In genomic region chr11:67264886-67265632, GRCh38 we compare ENCODE assay signal across 11 cellular contexts. TPM values are rescaled to one million over a fixed set of nuclear protein-coding genes. Genes with fewer than 3 reads are reported as not detected.
DNase-seq lines count a peak whose midpoint lies in the region; ATAC-seq and TF ChIP-seq lines count a peak whose summit lies in the region.
"Had no signal": no experiment of that assay in that cellular context is flagged by ENCODE, and none has a peak within 500 bp of the region (broad histone marks: within the 10 kb centered on the region; RNA-seq: fewer than 3 reads in every experiment).

No MANE protein-coding gene starts in this region.

- H3K9me3 Mint-ChIP-seq in CD4-positive, alpha-beta T cell: no peaks in the 10 kb centered on the region
- no peaks in the 10 kb centered on the region for H3K9me3 Mint-ChIP-seq in neural progenitor cell

- H3F3A ChIP-seq in neural progenitor cell (ENCODE audit: low read depth): peaks cover 43% of the 10 kb centered on the region

- H3K36me3 Mint-ChIP-seq in CD4-positive, alpha-beta T cell (ENCODE audit: low read depth): peaks cover 33% of the 10 kb centered on the region
- H3K36me3 Mint-ChIP-seq in neural progenitor cell: peaks cover 2% of the 10 kb centered on the region

- POLR2A ChIA-PET in CD4-positive, alpha-beta T cell (lab: Charles Lee): interaction anchor here (0.7 to 1.7 kb wide), 3 partner anchors 24 to 118 kb away, joined by 3 to 9 read pairs (median 3); partner anchors contain the start of gene ANKRD13D
- POLR2A ChIA-PET in OCI-LY7 (lab: Charles Lee): interaction anchor here (1.0 kb wide), 1 partner anchor 61 kb away, joined by 3 read pairs; no protein-coding TSS in a partner anchor

- no peaks in the 10 kb centered on the region for H3K9me2 ChIP-seq in OCI-LY7 (ENCODE audit: insufficient read depth, low read length)

- DNase-seq in CD4-positive, alpha-beta T cell: peak in 2 of 10 experiments; percentile 4 to 27
- DNase-seq in OCI-LY7 (ENCODE audit: low spot score) (no peak), mammary epithelial cell (peak; percentile 74), neural progenitor cell (ENCODE audit: low spot score) (no peak), AG08395 (ENCODE audit: low spot score) (no peak), NCI-H187 treated with DMSO at 0.1 percent for 48 hours (lab: John Stamatoyannopoulos, UW) (no peak), NCI-H345 (lab: John Stamatoyannopoulos, UW) (no peak)
- DNase-seq: DMS153; effector memory CD4-positive, alpha-beta T cell; NCI-H187 had no signal

- H2AFZ ChIP-seq in OCI-LY7 (ENCODE audit: low read length): no peak overlapping the region
- no peak overlapping the region for H2AFZ ChIP-seq in mammary epithelial cell (ENCODE audit: low read depth, low read length)
- H2AFZ ChIP-seq in neural progenitor cell (replicated peaks): no peak overlapping the region

- H3K9ac ChIP-seq in mammary epithelial cell (ENCODE audit: insufficient read depth, low read length): no peak overlapping the region
- no peak overlapping the region for H3K9ac ChIP-seq in neural progenitor cell

- H3K36me3 ChIP-seq in OCI-LY7 (ENCODE audit: insufficient read depth, low read length): peaks cover 34% of the 10 kb centered on the region
- H3K36me3 ChIP-seq in mammary epithelial cell (ENCODE audit: insufficient read depth, low read length): peaks cover 2% of the 10 kb centered on the region
- no peaks in the 10 kb centered on the region for H3K36me3 ChIP-seq in neural progenitor cell

- peak overlapping the region; percentile 90 for H3K4me3 Mint-ChIP-seq in CD4-positive, alpha-beta T cell
- H3K4me3 Mint-ChIP-seq in neural progenitor cell: peak overlapping the region; percentile 89

- H3K9me3 ChIP-seq in CD4-positive, alpha-beta T cell (ENCODE audit: control insufficient read depth, low read length): no peaks in the 10 kb centered on the region
- no peaks in the 10 kb centered on the region for H3K9me3 ChIP-seq in OCI-LY7 (ENCODE audit: low read length)
- H3K9me3 ChIP-seq in mammary epithelial cell (replicated peaks; ENCODE audit: insufficient read depth, low read length): no peaks in the 10 kb centered on the region
- H3K9me3 ChIP-seq in neural progenitor cell (ENCODE audit: low read depth): no peaks in the 10 kb centered on the region

- H3K27ac ChIP-seq in CD4-positive, alpha-beta T cell (ENCODE audit: low read depth, low read length): no peak overlapping the region
- H3K27ac ChIP-seq in OCI-LY7 (ENCODE audit: low read depth, low read length, poor library complexity, severe bottlenecking) (no peak overlapping the region), mammary epithelial cell (ENCODE audit: insufficient read depth, low read depth, low read length) (no peak overlapping the region), neural progenitor cell (no peak overlapping the region)

- CTCF ChIA-PET in CD4-positive, alpha-beta T cell (lab: Charles Lee): interaction anchor here (0.9 to 4.9 kb wide), 3 partner anchors 49 to 117 kb away, joined by 3 to 57 read pairs (median 3); no protein-coding TSS in a partner anchor
- CTCF ChIA-PET in OCI-LY7 (lab: Charles Lee; ENCODE audit: unreplicated experiment): no interaction called here
- CTCF ChIA-PET in mammary epithelial cell (lab: Charles Lee; ENCODE audit: low non-redundant PET): no interaction called here

- H4K20me1 ChIP-seq in OCI-LY7 (ENCODE audit: insufficient read depth, low read length) (no peaks in the 10 kb centered on the region), mammary epithelial cell (ENCODE audit: insufficient read depth, low read length) (no peaks in the 10 kb centered on the region), neural progenitor cell (ENCODE audit: low read depth) (peaks cover 36% of the 10 kb centered on the region)

- dilution Hi-C loops in mammary epithelial cell (cut with HindIII; ENCODE audit: low sequenced_read_pairs): no loop called here

- H3K4me3 ChIP-seq in OCI-LY7 (ENCODE audit: low read depth, low read length, poor library complexity, severe bottlenecking): no peak overlapping the region
- H3K4me3 ChIP-seq in mammary epithelial cell (replicated peaks in 1 of 3; ENCODE audit: insufficient read depth in 1 of 3, low read depth in 2 of 3, low read length in 3 of 3): no peak overlapping the region
- H3K4me3 ChIP-seq in neural progenitor cell: no peak overlapping the region

- in situ Hi-C loops in mammary epithelial cell (cut with MboI; ENCODE audit: low sequenced_read_pairs in 2 of 2): loop anchor here (5.0 to 10.0 kb wide), 2 partner anchors 47 to 120 kb away; no protein-coding TSS in a partner anchor

- H3K4me1 ChIP-seq in OCI-LY7 (ENCODE audit: insufficient read depth, low read length, poor library complexity, severe bottlenecking) (peaks cover 66% of the 10 kb centered on the region), mammary epithelial cell (ENCODE audit: insufficient read depth, low read length) (peaks cover 62% of the 10 kb centered on the region), neural progenitor cell (peaks cover 18% of the 10 kb centered on the region)

- BruUV-seq in OCI-LY7 (replicated peaks; lab: Mats Ljungman, UMichigan) (TSS peak; percentile 38), mammary epithelial cell (replicated peaks; lab: Mats Ljungman, UMichigan) (no TSS peak)

- no peak for TF ChIP-seq CTCF in CD4-positive, alpha-beta T cell (IDR thresholded peaks at IDR 0.05)
- TF ChIP-seq CTCF in OCI-LY7 (conservative IDR thresholded peaks at IDR 0.05; ENCODE audit: low read length): no peak
- TF ChIP-seq CTCF in mammary epithelial cell (conservative IDR thresholded peaks at IDR 0.05 in 1 of 2, IDR thresholded peaks at IDR 0.05 in 1 of 2; ENCODE audit: extremely low read depth in 1 of 2, insufficient read depth in 1 of 2, low read depth in 1 of 2, low read length in 2 of 2): no peak
- no peak for TF ChIP-seq CTCF in neural progenitor cell (IDR thresholded peaks at IDR 0.05)

- peaks cover 72% of the 10 kb centered on the region for H3K4me1 Mint-ChIP-seq in CD4-positive, alpha-beta T cell (ENCODE audit: low read depth)
- peaks cover 54% of the 10 kb centered on the region for H3K4me1 Mint-ChIP-seq in neural progenitor cell

- peaks cover 34% of the 10 kb centered on the region for H3K79me2 ChIP-seq in OCI-LY7 (ENCODE audit: insufficient read depth, low read depth, low read length)
- peaks cover 35% of the 10 kb centered on the region for H3K79me2 ChIP-seq in mammary epithelial cell (ENCODE audit: insufficient read depth, low read length)
- peaks cover 35% of the 10 kb centered on the region for H3K79me2 ChIP-seq in neural progenitor cell (ENCODE audit: low read depth)

- WGBS in mammary epithelial cell (ENCODE audit: low coverage, missing lambda C conversion rate): 70% methylated on average over 4 of the region's 6 CpGs

- intact Hi-C loops in CD4-positive, alpha-beta T cell (cut with DNase I, micrococcal nuclease): no loop called here
- intact Hi-C loops in OCI-LY7 (cut with micrococcal nuclease; ENCODE audit: unreplicated experiment) (loop anchor here (5.0 kb wide), 2 partner anchors 242 to 382 kb away; partner anchors contain the start of genes CDK2AP2 and PITPNM1), mammary epithelial cell (cut with micrococcal nuclease) (loop anchor here (5.0 kb wide), 1 partner anchor 242 kb away; the partner anchor contains the start of genes CDK2AP2 and PITPNM1)

- H3K27me3 Mint-ChIP-seq in CD4-positive, alpha-beta T cell: no peaks in the 10 kb centered on the region
- H3K27me3 Mint-ChIP-seq in neural progenitor cell (ENCODE audit: insufficient read depth, low read depth): peaks cover 12% of the 10 kb centered on the region

- ATAC-seq in CD4-positive, alpha-beta T cell (ENCODE audit: poor library complexity): no peak
- ATAC-seq in HG03520 (IDR thresholded peaks at IDR 0.05; ENCODE audit: unreplicated experiment): no peak

- peak overlapping the region; percentile 88 for H3K27ac Mint-ChIP-seq in CD4-positive, alpha-beta T cell
- H3K27ac Mint-ChIP-seq in neural progenitor cell: peak overlapping the region; percentile 1

- H3K4me2 ChIP-seq in OCI-LY7 (ENCODE audit: low read length) (no peak overlapping the region), mammary epithelial cell (ENCODE audit: insufficient read depth, low read depth, low read length) (no peak overlapping the region), neural progenitor cell (no peak overlapping the region)

- no peaks in the 10 kb centered on the region for H3K27me3 ChIP-seq in CD4-positive, alpha-beta T cell (ENCODE audit: control insufficient read depth, insufficient read depth, low read length)
- H3K27me3 ChIP-seq in mammary epithelial cell (ENCODE audit: insufficient read depth, low read length) (no peaks in the 10 kb centered on the region), neural progenitor cell (peaks cover 27% of the 10 kb centered on the region)

RNA-seq across cellular contexts. Expression of gene GRK2, which starts 1.2 kb away (rescaled TPM):
- total RNA-seq in CD4-positive, alpha-beta T cell: 100 to 1,000 TPM; 309 to 325 TPM
- total RNA-seq in OCI-LY7 (2014; rRNA removed; shearing (Covaris generic)): 379 and 397 TPM in 2 replicates
- total RNA-seq in OCI-LY7 (2022): 280 and 373 TPM in 2 replicates
- total RNA-seq in mammary epithelial cell: 10 to 100 TPM; 31.7 to 55.4 TPM
- 37.8 TPM for polyA plus RNA-seq in mammary epithelial cell
- 81.3 TPM for polyA minus RNA-seq in mammary epithelial cell
- total RNA-seq in neural progenitor cell (ENCODE audit: low replicate concordance): 30.0 and 54.4 TPM in 2 replicates

RNA-seq across cellular contexts. Expression of gene ANKRD13D, which starts 24.0 kb away (rescaled TPM):
- total RNA-seq in CD4-positive, alpha-beta T cell: 100 to 1,000 TPM; 160 to 161 TPM
- 101 and 136 TPM in 2 replicates for total RNA-seq in OCI-LY7 (2014; rRNA removed; shearing (Covaris generic))
- total RNA-seq in OCI-LY7 (2022): 119 and 136 TPM in 2 replicates
- total RNA-seq in mammary epithelial cell: 10 to 100 TPM; 25.7 to 56.7 TPM
- 29.0 TPM for polyA plus RNA-seq in mammary epithelial cell
- 34.7 TPM for polyA minus RNA-seq in mammary epithelial cell
- 21.0 and 29.2 TPM in 2 replicates for total RNA-seq in neural progenitor cell (ENCODE audit: low replicate concordance)

RNA-seq across cellular contexts. Expression of gene SSH3, which starts 38.3 kb away (rescaled TPM):
- 1 to 10 TPM; 8.5 to 8.8 TPM for total RNA-seq in CD4-positive, alpha-beta T cell
- 8.4 and 9.2 TPM in 2 replicates for total RNA-seq in OCI-LY7 (2014; rRNA removed; shearing (Covaris generic))
- total RNA-seq in OCI-LY7 (2022) (18.5 and 22.0 TPM in 2 replicates), mammary epithelial cell (10 to 100 TPM; 47.0 to 86.9 TPM), neural progenitor cell (ENCODE audit: low replicate concordance) (1.4 and 7.1 TPM in 2 replicates)
- polyA plus RNA-seq in mammary epithelial cell: 34.8 TPM
- 21.2 TPM for polyA minus RNA-seq in mammary epithelial cell

Comparison
In these comparisons a context has a peak if more than half of its experiments do, and no peak if none do; other contexts are left out.
1. intact Hi-C loops: an anchor here in OCI-LY7 (5.0 kb wide) and mammary epithelial cell (5.0 kb wide); none called in CD4-positive, alpha-beta T cell.